In the genomic region with DNA sequence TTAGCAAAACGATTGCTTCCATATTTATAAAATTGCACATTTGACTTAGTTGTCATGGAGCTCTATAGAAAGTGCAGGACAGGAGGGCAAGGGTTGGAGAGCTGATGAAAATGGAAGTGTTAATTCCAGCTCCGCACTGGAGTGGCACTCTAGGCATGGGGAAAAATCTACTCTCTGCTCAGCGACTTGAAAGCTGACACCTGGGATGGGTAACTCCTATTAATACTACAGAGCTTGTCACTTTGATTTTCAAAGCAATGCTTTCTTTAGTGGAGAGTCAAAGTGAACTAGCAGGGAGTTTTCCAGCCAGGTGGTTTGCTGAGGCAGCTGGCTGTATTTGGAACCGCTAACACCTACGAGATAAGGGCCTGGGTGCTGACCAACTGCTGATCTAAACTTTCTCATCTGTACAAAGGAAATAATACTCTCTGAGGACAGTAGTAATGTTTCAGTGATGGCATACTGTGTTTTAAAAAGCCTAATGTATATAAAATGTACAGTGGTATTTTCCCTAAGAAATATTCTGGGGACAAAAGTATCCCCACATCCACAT, we compare ENCODE assay signal across 29 cellular contexts.
"Had no signal": no experiment of that assay in that cellular context is flagged by ENCODE, and none has a peak within 500 bp of the region (broad histone marks: within the 10 kb centered on the region; RNA-seq: fewer than 3 reads in every experiment).

No MANE protein-coding gene starts in this region.

- H3K9me3 ChIP-seq: breast epithelium, heart left ventricle, left ventricle myocardium inferior, ovary, uterus had no signal

- H3K27me3 Mint-ChIP-seq: activated CD8-positive, alpha-beta T cell treated with anti-CD3 and anti-CD28 coated beads for 36 hours; activated naive CD4-positive, alpha-beta T cell treated with anti-CD3 and anti-CD28 coated beads, Interleukin-2, amount 50 U/mL, for 24 hours; stimulated activated memory B cell treated with anti-CD40 and anti-IgM and Interleukin-4, amounts not matched to agents 10 μg/mL and 1 μg/mL and 100 μg/mL, for 72 hours; stimulated activated naive CD8-positive, alpha-beta T cell treated with anti-CD3 and anti-CD28 coated beads, Interleukin-15, amount 100 ng/mL, for 72 hours had no signal

- DNase-seq: activated CD4-positive, alpha-beta T cell treated with anti-CD3 and anti-CD28 coated beads, Interleukin-2, amount 50 U/mL, for 1 hour; activated CD4-positive, CD25-positive, alpha-beta regulatory T cell treated with anti-CD3 and anti-CD28 coated beads, Interleukin-2, amount 50 U/mL, for 72 hours; activated CD8-positive, alpha-beta T cell treated with anti-CD3 and anti-CD28 coated beads for 36 hours; activated T-cell treated with anti-CD3 and anti-CD28 coated beads, Interleukin-2, amount 50 U/mL, for 4 hours; central memory CD4-positive, alpha-beta T cell; foreskin keratinocyte; heart left ventricle; left ventricle myocardium inferior; naive B cell; nephron progenitor cell; ovary; stimulated activated CD4-positive, alpha-beta T cell treated with anti-CD3 and anti-CD28 coated beads, Interleukin-4, amount 100 ng/mL, for 4 hours; stimulated activated CD8-positive, alpha-beta memory T cell treated with anti-CD3 and anti-CD28 coated beads, Interleukin-4, amount 100 ng/mL, for 48 hours; stimulated activated naive CD8-positive, alpha-beta T cell treated with anti-CD3 and anti-CD28 coated beads, Interleukin-15, amount 100 ng/mL, for 72 hours; substantia nigra; T1000; uterus; WERI-Rb-1 had no signal

- H3K36me3 Mint-ChIP-seq: activated naive CD4-positive, alpha-beta T cell treated with anti-CD3 and anti-CD28 coated beads, Interleukin-2, amount 50 U/mL, for 24 hours; naive B cell; stimulated activated memory B cell treated with anti-CD40 and anti-IgM and Interleukin-4, amounts not matched to agents 10 μg/mL and 1 μg/mL and 100 μg/mL, for 72 hours; type B pancreatic cell had no signal

- H3K36me3 ChIP-seq: breast epithelium, heart left ventricle, left ventricle myocardium inferior, ovary, uterus, WERI-Rb-1 had no signal

- H3K9me3 Mint-ChIP-seq: activated CD8-positive, alpha-beta T cell treated with anti-CD3 and anti-CD28 coated beads for 36 hours; activated naive CD4-positive, alpha-beta T cell treated with anti-CD3 and anti-CD28 coated beads, Interleukin-2, amount 50 U/mL, for 24 hours; activated T-cell treated with anti-CD3 and anti-CD28 coated beads, Interleukin-2, amount 50 U/mL, for 4 hours; activated T-helper 2 cell treated with anti-CD3 and anti-CD28 coated beads, Interferon-gamma antibody, Interleukin-2, Interleukin-4, amounts not matched to agents 10 μg/mL and 5 μg/mL and 100 μg/mL, durations not matched to agents 14 hours and 24 hours and 36 hours; stimulated activated naive CD8-positive, alpha-beta T cell treated with anti-CD3 and anti-CD28 coated beads, Interleukin-15, amount 100 ng/mL, for 72 hours; T-helper 1 cell treated with Interleukin-12 subunit alpha and Interleukin-12 subunit beta and Interleukin-4 antibody, amounts not matched to agents 30 μg/mL and 1 μg/mL, for 36 hours; type B pancreatic cell had no signal

- H3K4me1 ChIP-seq: breast epithelium, foreskin keratinocyte, heart left ventricle, left ventricle myocardium inferior, uterus had no signal

- H3K27ac Mint-ChIP-seq: activated CD8-positive, alpha-beta T cell treated with anti-CD3 and anti-CD28 coated beads for 36 hours; activated naive CD4-positive, alpha-beta T cell treated with anti-CD3 and anti-CD28 coated beads, Interleukin-2, amount 50 U/mL, for 24 hours; activated T-helper 2 cell treated with anti-CD3 and anti-CD28 coated beads, Interferon-gamma antibody, Interleukin-2, Interleukin-4, amounts not matched to agents 10 μg/mL and 5 μg/mL and 100 μg/mL, durations not matched to agents 14 hours and 24 hours and 36 hours; naive B cell; nephron progenitor cell; progenitor cell of endocrine pancreas; stimulated activated memory B cell treated with anti-CD40 and anti-IgM and Interleukin-4, amounts not matched to agents 10 μg/mL and 1 μg/mL and 100 μg/mL, for 72 hours; stimulated activated naive CD8-positive, alpha-beta T cell treated with anti-CD3 and anti-CD28 coated beads, Interleukin-15, amount 100 ng/mL, for 72 hours; T-helper 1 cell treated with Interleukin-12 subunit alpha and Interleukin-12 subunit beta and Interleukin-4 antibody, amounts not matched to agents 30 μg/mL and 1 μg/mL, for 36 hours; type B pancreatic cell had no signal

- H3K27me3 ChIP-seq: breast epithelium, foreskin keratinocyte, heart left ventricle, ovary, uterus had no signal

- H3K27ac ChIP-seq: breast epithelium, foreskin keratinocyte, heart left ventricle, left ventricle myocardium inferior, ovary, skin epidermis, uterus, WERI-Rb-1 had no signal

- FAIRE-seq: islet of Langerhans had no signal

- H3K4me1 Mint-ChIP-seq: activated naive CD4-positive, alpha-beta T cell treated with anti-CD3 and anti-CD28 coated beads, Interleukin-2, amount 50 U/mL, for 24 hours; naive B cell; nephron progenitor cell; stimulated activated memory B cell treated with anti-CD40 and anti-IgM and Interleukin-4, amounts not matched to agents 10 μg/mL and 1 μg/mL and 100 μg/mL, for 72 hours; stimulated activated naive CD8-positive, alpha-beta T cell treated with anti-CD3 and anti-CD28 coated beads, Interleukin-15, amount 100 ng/mL, for 72 hours had no signal

- H3K4me3 Mint-ChIP-seq: activated CD8-positive, alpha-beta T cell treated with anti-CD3 and anti-CD28 coated beads for 36 hours; activated naive CD4-positive, alpha-beta T cell treated with anti-CD3 and anti-CD28 coated beads, Interleukin-2, amount 50 U/mL, for 24 hours; activated T-cell treated with anti-CD3 and anti-CD28 coated beads, Interleukin-2, amount 50 U/mL, for 4 hours; naive B cell; nephron progenitor cell; stimulated activated memory B cell treated with anti-CD40 and anti-IgM and Interleukin-4, amounts not matched to agents 10 μg/mL and 1 μg/mL and 100 μg/mL, for 72 hours; stimulated activated naive CD8-positive, alpha-beta T cell treated with anti-CD3 and anti-CD28 coated beads, Interleukin-15, amount 100 ng/mL, for 72 hours; T-helper 1 cell treated with Interleukin-12 subunit alpha and Interleukin-12 subunit beta and Interleukin-4 antibody, amounts not matched to agents 30 μg/mL and 1 μg/mL, for 36 hours; type B pancreatic cell had no signal

- H3K4me3 ChIP-seq: breast epithelium, heart left ventricle, left ventricle myocardium inferior, ovary, skin epidermis, uterus had no signal

- ATAC-seq: activated CD8-positive, alpha-beta T cell treated with anti-CD3 and anti-CD28 coated beads for 36 hours; activated T-cell treated with anti-CD3 and anti-CD28 coated beads, Interleukin-2, amount 50 U/mL, for 4 hours; esophagus mucosa; foreskin keratinocyte; heart left ventricle; sciatic nerve; stimulated activated memory B cell treated with anti-CD40 and anti-IgM and Interleukin-4, amounts not matched to agents 10 μg/mL and 1 μg/mL and 100 μg/mL, for 72 hours; stimulated activated naive CD8-positive, alpha-beta T cell treated with anti-CD3 and anti-CD28 coated beads, Interleukin-15, amount 100 ng/mL, for 72 hours had no signal
